ENCODE assay signal across 32 cellular contexts in genomic region chr20:46771195-46771588, GRCh38.
"Had no signal": no experiment of that assay in that cellular context is flagged by ENCODE, and none has a peak within 500 bp of the region (broad histone marks: within the 10 kb centered on the region; RNA-seq: fewer than 3 reads in every experiment).

No MANE protein-coding gene starts in this region.

- H3K4me3 ChIP-seq: MG63 had no signal

- H3K9me3 ChIP-seq: MG63 had no signal

- DNase-seq: Karpas-422, Kasumi-1, MM.1S, MV-4-11, NCI-H1048, NCI-H1092, NCI-H1092 treated with DMSO at 0.1 percent for 48 hours, NCI-H1105, NCI-H1105 treated with DMSO at 0.1 percent for 48 hours, NCI-H1417 treated with DMSO at 0.1 percent for 48 hours, NCI-H1436, NCI-H1436 treated with DMSO at 0.1 percent for 48 hours, NCI-H1694, NCI-H1694 treated with DMSO at 0.1 percent for 48 hours, NCI-H187, NCI-H187 treated with DMSO at 0.1 percent for 48 hours, NCI-H1930, NCI-H2029, NCI-H2029 treated with DMSO at 0.1 percent for 48 hours, NCI-H2081, NCI-H2081 treated with DMSO at 0.1 percent for 48 hours, NCI-H2107, NCI-H2171, NCI-H2171 treated with DMSO at 0.1 percent for 48 hours, NCI-H2227 treated with DMSO at 0.1 percent for 48 hours, NCI-H226, NCI-H345, NCI-H446, NCI-H446 treated with DMSO at 0.1 percent for 48 hours, NCI-H510A, NCI-H510A treated with DMSO at 0.1 percent for 48 hours had no signal

- H3K27me3 ChIP-seq: MG63 had no signal

- H3K36me3 ChIP-seq: MG63 had no signal
